In genomic region chr16:81447383-81448101, GRCh38 we compare ENCODE assay signal across 8 cellular contexts. TPM values are rescaled to one million over a fixed set of nuclear protein-coding genes. Genes with fewer than 3 reads are reported as not detected.
DNase-seq lines count a peak whose midpoint lies in the region; ATAC-seq and TF ChIP-seq lines count a peak whose summit lies in the region.

No MANE protein-coding gene starts in this region.

- no peak overlapping the region for H2AFZ ChIP-seq in fibroblast of lung (ENCODE audit: low read length)

- H3K9me3 ChIP-seq in fibroblast of lung (ENCODE audit: control insufficient read depth, insufficient read depth, low read depth, low read length) (no peaks in the 10 kb centered on the region), psoas muscle (no peaks in the 10 kb centered on the region)

- POLR2A ChIA-PET in RWPE1 (lab: Yijun Ruan, JAX; ENCODE audit: low non-redundant PET), result no interaction called here

- DNase-seq in HFF-Myc (ENCODE audit: extremely low read depth, low read depth) (no peak), RWPE1 (ENCODE audit: low spot score) (peak; percentile 30), fibroblast of lung (ENCODE audit: low read depth in 2 of 2) (no peak), psoas muscle (no peak), Ammon's horn (ENCODE audit: low spot score) (no peak), NCI-H2081 treated with DMSO at 0.1 percent for 48 hours (lab: John Stamatoyannopoulos, UW) (no peak)

- H3K36me3 ChIP-seq in fibroblast of lung (ENCODE audit: control insufficient read depth, insufficient read depth, low read length) (no peaks in the 10 kb centered on the region), psoas muscle (ENCODE audit: insufficient read depth in 1 of 2, low read depth in 1 of 2) (no peaks in the 10 kb centered on the region)

- peak overlapping the region; percentile 92 for H3K27ac ChIP-seq in RWPE1
- no peak overlapping the region for H3K27ac ChIP-seq in fibroblast of lung (ENCODE audit: insufficient read depth, low read length)
- no peak overlapping the region for H3K27ac ChIP-seq in psoas muscle

- H3K27me3 ChIP-seq in fibroblast of lung (ENCODE audit: control insufficient read depth, insufficient read depth, low read length) (peaks cover 12% of the 10 kb centered on the region), psoas muscle (ENCODE audit: insufficient read depth in 3 of 3, low read length in 2 of 3) (peaks cover 0 to 2% (median 2%) of the 10 kb centered on the region in 3 donors)

- TF ChIP-seq CTCF in HFF-Myc (IDR thresholded peaks at IDR 0.05; ENCODE audit: low read depth, low read length, missing control alignments) (no peak), RWPE1 (conservative IDR thresholded peaks at IDR 0.05; ENCODE audit: low read depth) (no peak), fibroblast of lung (conservative IDR thresholded peaks at IDR 0.05 in 1 of 2, IDR thresholded peaks at IDR 0.05 in 1 of 2; ENCODE audit: low read depth in 1 of 2, low read length in 2 of 2) (no peak), psoas muscle (IDR thresholded peaks at IDR 0.05) (no peak)

- no peak overlapping the region for H3K9ac ChIP-seq in fibroblast of lung (ENCODE audit: insufficient read depth, low read length)

- peaks cover 1% of the 10 kb centered on the region for H4K20me1 ChIP-seq in fibroblast of lung (ENCODE audit: control insufficient read depth, extremely low read depth, insufficient read depth, low read length)

- CTCF ChIA-PET in RWPE1 (lab: Yijun Ruan, JAX), result interaction anchor here (0.6 kb wide), 1 partner anchor 202 kb away, joined by 4 read pairs; no protein-coding TSS in a partner anchor

- peak overlapping the region; percentile 92 for H3K4me3 ChIP-seq in HFF-Myc (replicated peaks; ENCODE audit: low read depth, low read length)
- H3K4me3 ChIP-seq in fibroblast of lung (replicated peaks in 1 of 4; ENCODE audit: control extremely low read depth in 1 of 4, insufficient read depth in 1 of 4, low read depth in 3 of 4, low read length in 4 of 4), result peak overlapping the region in 1 of 4 experiments; percentile 85
- peak overlapping the region; percentile 72 for H3K4me3 ChIP-seq in psoas muscle

- ATAC-seq in psoas muscle (no peak), HG03280 (IDR thresholded peaks at IDR 0.05; ENCODE audit: unreplicated experiment) (no peak), GM18517 (IDR thresholded peaks at IDR 0.05; ENCODE audit: unreplicated experiment) (no peak)

- H3K4me1 ChIP-seq in fibroblast of lung (ENCODE audit: control insufficient read depth, extremely low read depth, insufficient read depth, low read length), result peaks cover 2% of the 10 kb centered on the region
- no peaks in the 10 kb centered on the region for H3K4me1 ChIP-seq in psoas muscle

- H3K4me2 ChIP-seq in fibroblast of lung (ENCODE audit: extremely low read depth, insufficient read depth, low read length), result peak overlapping the region; percentile 94

- peaks cover 30% of the 10 kb centered on the region for H3K79me2 ChIP-seq in fibroblast of lung (ENCODE audit: control insufficient read depth, insufficient read depth, low read length)

- WGBS in psoas muscle, 3 donors, result 76 to 79% (median 76%) methylated on average over 17 of the region's 17 CpGs

- intact Hi-C loops in psoas muscle (cut with DNase I), result loop anchor here in 1 of 2 donors (5.0 kb wide), 1 partner anchor 165 kb away; no protein-coding TSS in a partner anchor

RNA-seq across cellular contexts. Expression of gene CMIP, which starts 2.9 kb away (rescaled TPM):
- 2.8 and 5.1 TPM in 2 replicates for total RNA-seq in fibroblast of lung
- 1.9 and 3.5 TPM in 2 replicates for polyA plus RNA-seq in fibroblast of lung
- 9.2 and 12.4 TPM in 2 replicates for polyA plus RNA-seq in fibroblast of lung (2012)
- polyA minus RNA-seq in fibroblast of lung (ENCODE audit: low replicate concordance), result 24.9 and 28.8 TPM in 2 replicates
- total RNA-seq in psoas muscle, result 1 to 10 TPM; 4.1 to 8.9 (median 7.8) TPM
- polyA plus RNA-seq in psoas muscle, result 1 to 10 TPM; 1.4 to 3.3 (median 2.5) TPM
